Comparison of ENCODE assay signal across 12 cellular contexts in the genomic region with DNA sequence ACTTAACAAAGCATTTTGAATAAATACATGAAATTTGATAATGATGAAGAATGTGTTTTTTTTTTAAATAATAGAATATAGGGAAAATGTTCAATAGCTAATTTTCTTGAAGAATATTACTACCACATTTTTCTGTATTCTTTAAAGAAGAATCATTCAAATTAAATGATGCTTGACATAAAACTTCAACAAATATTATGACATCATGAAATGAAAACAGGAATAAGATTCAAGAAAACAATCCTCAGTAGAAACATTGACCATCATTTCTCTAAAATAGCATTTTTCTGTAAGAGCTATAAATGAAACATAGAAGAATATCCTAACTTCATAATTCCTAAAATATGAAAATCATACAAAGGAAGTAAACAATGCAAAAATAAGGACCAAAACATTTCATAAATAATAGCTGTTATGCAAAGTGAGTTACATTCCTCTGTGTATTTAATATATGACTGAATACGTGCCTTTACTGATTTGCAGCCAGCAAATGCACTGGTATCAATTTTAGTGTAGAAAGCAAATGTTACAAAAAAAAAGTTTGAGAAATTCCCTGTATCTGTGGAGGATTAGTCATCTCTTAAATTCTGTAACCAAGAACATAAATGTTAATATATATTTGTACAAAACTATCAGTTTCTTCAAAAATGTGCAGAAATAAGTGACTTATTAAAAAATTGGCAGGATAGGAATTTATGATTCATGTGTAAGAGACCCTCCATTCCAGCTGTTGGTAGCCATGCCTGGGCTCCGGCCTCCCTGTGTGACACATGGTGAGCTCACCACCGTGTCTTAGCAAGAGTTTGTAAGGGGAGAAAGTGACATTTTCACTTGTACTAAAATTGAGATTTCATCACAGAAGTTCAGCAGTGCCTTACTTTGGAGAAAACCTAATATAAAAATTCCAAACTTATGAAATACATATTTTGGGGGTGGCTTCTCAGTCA. TPM values are rescaled to one million over a fixed set of nuclear protein-coding genes. Genes with fewer than 3 reads are reported as not detected.
A peak's percentile ranks its signal among the peaks of the same experiment; 100 is the strongest.
DNase-seq lines count a peak whose midpoint lies in the region; FAIRE-seq and TF ChIP-seq lines count a peak whose summit lies in the region.
"Had no signal": no experiment of that assay in that cellular context is flagged by ENCODE, and none has a peak within 500 bp of the region (broad histone marks: within the 10 kb centered on the region; RNA-seq: fewer than 3 reads in every experiment).

No MANE protein-coding gene starts in this region.

- DNase-seq in stimulated activated CD4-positive, alpha-beta T cell treated with anti-CD3 and anti-CD28 coated beads, Interleukin-12 subunit alpha, Interleukin-12 subunit beta, amount 100 ng/mL, for 48 hours (ENCODE audit: low read depth in 2 of 3, low spot score in 1 of 3): peak in 2 of 3 donors; percentile 10 to 14
- no peak for DNase-seq in stimulated activated CD4-positive, alpha-beta T cell treated with anti-CD3 and anti-CD28 coated beads, Interleukin-4, amount 100 ng/mL, for 24 hours
- DNase-seq in MG63: peak; percentile 95
- DNase-seq in urothelium cell line (ENCODE audit: low spot score): peak; percentile 23
- DNase-seq in uterus: no peak
- DNase-seq in HPDE6-E6E7 (ENCODE audit: extremely low spot score): no peak
- no peak for DNase-seq in anterior cingulate cortex (lab: John Stamatoyannopoulos, UW)
- DNase-seq: aorta; CD8-positive, alpha-beta T cell had no signal

- no peak for TF ChIP-seq CTCF in uterus (IDR thresholded peaks at IDR 0.05)

- no peak overlapping the region for H3K27ac ChIP-seq in uterus
- H3K27ac ChIP-seq: KMS-11, neural progenitor cell had no signal

- FAIRE-seq in endometrium (lab: Jason Lieb, UNC) (peak; percentile 48), urothelium cell line (lab: Jason Lieb, UNC) (no peak)

- H3K36me3 ChIP-seq in MG63: no peaks in the 10 kb centered on the region
- H3K36me3 ChIP-seq in uterus: no peaks in the 10 kb centered on the region
- H3K36me3 ChIP-seq: neural progenitor cell had no signal

- H3K4me1 ChIP-seq in uterus: no peaks in the 10 kb centered on the region
- H3K4me1 ChIP-seq: neural progenitor cell had no signal

- intact Hi-C loops in uterus (cut with DNase I; ENCODE audit: low total_unique reads): no loop called here

- H3K27me3 ChIP-seq in MG63 (no peaks in the 10 kb centered on the region), uterus (no peaks in the 10 kb centered on the region)
- H3K27me3 ChIP-seq: neural progenitor cell had no signal

- TF ChIP-seq POLR2A in uterus (IDR thresholded peaks at IDR 0.05): no peak

- H3K9me3 ChIP-seq in MG63 (no peaks in the 10 kb centered on the region), uterus (no peaks in the 10 kb centered on the region)

- H3K4me3 ChIP-seq in MG63 (no peak overlapping the region), uterus (no peak overlapping the region)
- H3K4me3 ChIP-seq: neural progenitor cell had no signal

RNA-seq across cellular contexts. Expression of a gene that starts 15.0 kb away (rescaled TPM):
- 41.3 and 45.2 TPM in 2 replicates for total RNA-seq in MG63 (2014; rRNA removed; shearing (Covaris generic); ENCODE audit: low replicate concordance)
- total RNA-seq in uterus: 10 to 100 TPM; 13.2 to 78.0 (median 30.9) TPM
- total RNA-seq: CD8-positive, alpha-beta T cell had no signal

RNA-seq across cellular contexts. Expression of a gene that starts 36.6 kb away (rescaled TPM):
- total RNA-seq in MG63 (2014; rRNA removed; shearing (Covaris generic); ENCODE audit: low replicate concordance): 43.0 and 64.5 TPM in 2 replicates
- 10 to 100 TPM in 2 of 4 donors, under 1 TPM in 2; under 0.01 to 41.2 (median 5.7) TPM for total RNA-seq in uterus

Comparison
In these comparisons a context has a peak if more than half of its experiments do, and no peak if none do; other contexts are left out.
1. DNase-seq: peak in stimulated activated CD4-positive, alpha-beta T cell treated with anti-CD3 and anti-CD28 coated beads, Interleukin-12 subunit alpha, Interleukin-12 subunit beta, amount 100 ng/mL, for 48 hours (2 of 3), MG63 (single experiment) and urothelium cell line (single experiment); none in stimulated activated CD4-positive, alpha-beta T cell treated with anti-CD3 and anti-CD28 coated beads, Interleukin-4, amount 100 ng/mL, for 24 hours (single experiment), uterus (0 of 2), HPDE6-E6E7 (single experiment) and anterior cingulate cortex (0 of 58).